Comparison of ENCODE assay signal across 12 cellular contexts in the genomic region with DNA sequence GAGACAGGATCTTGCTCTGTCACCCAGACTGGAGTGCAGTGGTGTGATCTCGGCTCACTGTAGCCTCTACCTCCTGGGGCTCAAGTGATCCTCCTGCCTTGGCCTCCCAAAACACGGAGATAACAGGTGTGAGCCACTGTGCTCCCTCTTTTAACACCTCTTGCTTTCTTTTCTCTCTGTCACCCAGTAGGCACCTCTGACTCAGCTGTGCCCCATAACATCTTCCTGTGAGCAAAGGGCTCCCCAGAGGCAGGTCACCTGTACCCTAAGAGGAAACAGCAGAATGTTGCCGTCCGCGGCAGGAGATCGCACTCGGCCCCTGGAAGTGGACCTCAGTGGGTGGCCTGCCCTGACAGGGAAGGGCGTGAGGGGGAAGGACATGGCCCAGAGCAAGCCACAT. TPM values are rescaled to one million over a fixed set of nuclear protein-coding genes. Genes with fewer than 3 reads are reported as not detected.
A peak's percentile ranks its signal among the peaks of the same experiment; 100 is the strongest.
DNase-seq lines count a peak whose midpoint lies in the region; ATAC-seq and TF ChIP-seq lines count a peak whose summit lies in the region.
"Had no signal": no experiment of that assay in that cellular context is flagged by ENCODE, and none has a peak within 500 bp of the region (broad histone marks: within the 10 kb centered on the region; RNA-seq: fewer than 3 reads in every experiment).

No MANE protein-coding gene starts in this region.

- no peak overlapping the region for H3K18ac ChIP-seq in H9 (ENCODE audit: insufficient read length, low read depth, low read length)

- H3K27me3 Mint-ChIP-seq in H9 (ENCODE audit: low read depth) (no peaks in the 10 kb centered on the region; the same call in 1 of the 2 replicates), chondrocyte (ENCODE audit: low read depth) (no peaks in the 10 kb centered on the region)

- H3K27ac Mint-ChIP-seq in H9 (peak overlapping the region in 2 of 3 experiments; percentile 41 to 64; a peak in 2 of 7 replicates), chondrocyte (ENCODE audit: unreplicated experiment) (peak overlapping the region; percentile 17)

- H3K9me3 ChIP-seq in H9 (ENCODE audit: control insufficient read depth, low read depth, low read length), result no peaks in the 10 kb centered on the region
- H3K9me3 ChIP-seq: breast epithelium had no signal

- no peaks in the 10 kb centered on the region for H3K4me1 ChIP-seq in H9 (ENCODE audit: insufficient read depth, low read length)
- H3K4me1 ChIP-seq: breast epithelium, foreskin keratinocyte had no signal

- TF ChIP-seq CTCF in H9 (conservative IDR thresholded peaks at IDR 0.05), result no peak
- TF ChIP-seq CTCF in chondrocyte (IDR thresholded peaks at IDR 0.05), result no peak

- no peaks in the 10 kb centered on the region for H3K79me2 ChIP-seq in H9 (ENCODE audit: insufficient read depth, low read length)

- H4K5ac ChIP-seq in H9 (ENCODE audit: insufficient read length, low read depth, low read length), result no peak overlapping the region

- peaks cover 2 to 9% (median 9%) of the 10 kb centered on the region in 3 experiments; a peak in 5 of 7 replicates for H3K36me3 Mint-ChIP-seq in H9 (ENCODE audit: insufficient read depth in 1 of 3, low read depth in 3 of 3)
- no peaks in the 10 kb centered on the region for H3K36me3 Mint-ChIP-seq in chondrocyte (ENCODE audit: low read depth)

- H2AK5ac ChIP-seq in H9 (ENCODE audit: insufficient read length, low read length), result no peak overlapping the region

- ATAC-seq in GM18517 (IDR thresholded peaks at IDR 0.05; ENCODE audit: unreplicated experiment), result no peak
- ATAC-seq: foreskin keratinocyte had no signal

- no peaks in the 10 kb centered on the region for H3K27me3 ChIP-seq in H9 (ENCODE audit: insufficient read depth, low read length)
- H3K27me3 ChIP-seq: breast epithelium, foreskin keratinocyte had no signal

- no peak overlapping the region for H2AFZ ChIP-seq in H9 (ENCODE audit: low read length)

- no peak overlapping the region for H2BK20ac ChIP-seq in H9 (ENCODE audit: low read depth, low read length, poor library complexity, severe bottlenecking)

- H4K91ac ChIP-seq in H9 (ENCODE audit: insufficient read length, low read depth, low read length), result no peak overlapping the region

- H3K4me3 Mint-ChIP-seq in H9 (no peak overlapping the region), chondrocyte (ENCODE audit: unreplicated experiment) (no peak overlapping the region)

- no peak overlapping the region for H3K56ac ChIP-seq in H9 (ENCODE audit: insufficient read length, low read depth, low read length)

- no peak overlapping the region for H2BK15ac ChIP-seq in H9 (ENCODE audit: low read depth, low read length)

- H2BK120ac ChIP-seq in H9 (ENCODE audit: low read depth, low read length, poor library complexity, severe bottlenecking), result no peak overlapping the region

- no peak overlapping the region for H3K27ac ChIP-seq in H9 (ENCODE audit: insufficient read length, low read depth, low read length)
- H3K27ac ChIP-seq: breast epithelium, foreskin keratinocyte had no signal

- WGBS in H9 (ENCODE audit: extremely low coverage, insufficient read length, low lambda C conversion rate), result no CpG with 5 or more reads among the region's 8 CpGs

- no peaks in the 10 kb centered on the region for H3K79me1 ChIP-seq in H9 (ENCODE audit: insufficient read depth, low read depth, low read length, poor library complexity, severe bottlenecking)

- no peak overlapping the region for H3T11ph ChIP-seq in H9 (ENCODE audit: low read length)

- H3K9me3 Mint-ChIP-seq in H9 (no peaks in the 10 kb centered on the region), chondrocyte (ENCODE audit: low read depth) (no peaks in the 10 kb centered on the region)

- H2BK12ac ChIP-seq in H9 (ENCODE audit: insufficient read length, low read depth, low read length), result no peak overlapping the region

- DNase-seq in H9, result no peak
- DNase-seq in activated CD4-positive, alpha-beta T cell treated with anti-CD3 and anti-CD28 coated beads, Interleukin-2, amount 50 U/mL, for 4 hours, result peak; percentile 31 to 38
- no peak for DNase-seq in chondrocyte (ENCODE audit: low spot score)
- DNase-seq in stimulated activated CD4-positive, alpha-beta T cell treated with anti-CD3 and anti-CD28 coated beads, Interleukin-4, amount 100 ng/mL, for 4 hours, result peak; percentile 21 to 57
- no peak for DNase-seq in mucosa of gallbladder (ENCODE audit: low spot score)
- DNase-seq in putamen (ENCODE audit: low spot score), result no peak
- DNase-seq in NCI-H128 (lab: John Stamatoyannopoulos, UW; ENCODE audit: unreplicated experiment), result no peak
- DNase-seq: foreskin keratinocyte, GOT3, mammary epithelial cell had no signal

- H3K9ac ChIP-seq in H9 (ENCODE audit: extremely low read depth, insufficient read length, low read length), result no peak overlapping the region

- H3K4me1 Mint-ChIP-seq in H9 (peaks cover 10 to 25% of the 10 kb centered on the region in 2 experiments; a peak in 3 of 4 replicates), chondrocyte (ENCODE audit: low read depth) (peaks cover 12% of the 10 kb centered on the region)

- no peak overlapping the region for H3K14ac ChIP-seq in H9 (ENCODE audit: insufficient read depth, low read length)

- H3K4me2 ChIP-seq in H9 (ENCODE audit: insufficient read depth, insufficient read length, low read length), result no peak overlapping the region

- no peak overlapping the region for H2BK5ac ChIP-seq in H9 (ENCODE audit: insufficient read length, low read length)

- no peak overlapping the region for H3K4ac ChIP-seq in H9 (ENCODE audit: low read depth, low read length)

- no peaks in the 10 kb centered on the region for H3K23me2 ChIP-seq in H9 (ENCODE audit: insufficient read length, low read depth, low read length, poor library complexity, severe bottlenecking)

- no peak overlapping the region for H3K23ac ChIP-seq in H9 (ENCODE audit: insufficient read length, low read depth, low read length)

- no peak overlapping the region for H4K8ac ChIP-seq in H9 (replicated peaks; ENCODE audit: insufficient read length, low read depth, low read length)

- H4K20me1 ChIP-seq in H9 (ENCODE audit: control insufficient read depth, insufficient read depth, insufficient read length), result no peaks in the 10 kb centered on the region

RNA-seq across cellular contexts. Expression of a gene that starts 0.9 kb away (rescaled TPM):
- 0.44 TPM in 2 replicates for total RNA-seq in H9 (2021)
- 0.05 to 0.24 TPM (median 0.12 TPM) in 3 replicates for total RNA-seq in chondrocyte
- 4.0 TPM for total RNA-seq in mucosa of gallbladder
- total RNA-seq: foreskin keratinocyte had no signal

RNA-seq across cellular contexts. Expression of a gene that starts 33.3 kb away (rescaled TPM):
- total RNA-seq in H9 (2021) (9.9 and 10.0 TPM in 2 replicates), chondrocyte (9.3 to 11.8 TPM (median 9.9 TPM) in 3 replicates), mucosa of gallbladder (6.8 TPM)

Comparison
In these comparisons a context has a peak if more than half of its experiments do, and no peak if none do; other contexts are left out.
1. DNase-seq: peak in activated CD4-positive, alpha-beta T cell treated with anti-CD3 and anti-CD28 coated beads, Interleukin-2, amount 50 U/mL, for 4 hours (2 of 2) and stimulated activated CD4-positive, alpha-beta T cell treated with anti-CD3 and anti-CD28 coated beads, Interleukin-4, amount 100 ng/mL, for 4 hours (2 of 2); none in H9 (single experiment), chondrocyte (single experiment), mucosa of gallbladder (single experiment), putamen (single experiment) and NCI-H128 (single experiment).